In genomic region chr19:38376576-38376975, GRCh38 we compare ENCODE assay signal across 13 cellular contexts. TPM values are rescaled to one million over a fixed set of nuclear protein-coding genes. Genes with fewer than 3 reads are reported as not detected.
DNase-seq lines count a peak whose midpoint lies in the region; ATAC-seq and TF ChIP-seq lines count a peak whose summit lies in the region.
"Had no signal": no experiment of that assay in that cellular context is flagged by ENCODE, and none has a peak within 500 bp of the region (broad histone marks: within the 10 kb centered on the region; RNA-seq: fewer than 3 reads in every experiment).

No MANE protein-coding gene starts in this region.

- H3K4me1 ChIP-seq in BLaER1, result peaks cover 22% of the 10 kb centered on the region
- H3K4me1 ChIP-seq in H9 (ENCODE audit: insufficient read depth, low read length), result no peaks in the 10 kb centered on the region

- H3K4me3 Mint-ChIP-seq in H9, result peak overlapping the region; percentile 40 to 99
- peak overlapping the region; percentile 99 for H3K4me3 Mint-ChIP-seq in activated naive CD8-positive, alpha-beta T cell treated with anti-CD3 and anti-CD28 coated beads, Interleukin-2, amount 10 ng/mL, durations not matched to agents 7 days and 5 days
- H3K4me3 Mint-ChIP-seq in natural killer cell treated with Interleukin-12 subunit alpha and Interleukin-12 subunit beta and Interleukin-15 and Interleukin-18, amount 100 ng/mL, for 72 hours, result peak overlapping the region; percentile 99

- no peak overlapping the region for H2BK15ac ChIP-seq in H9 (ENCODE audit: low read depth, low read length)

- H3K27ac ChIP-seq in BLaER1, result no peak overlapping the region
- no peak overlapping the region for H3K27ac ChIP-seq in H9 (ENCODE audit: insufficient read length, low read depth, low read length)

- peaks cover 12% of the 10 kb centered on the region for H3K79me1 ChIP-seq in H9 (ENCODE audit: insufficient read depth, low read depth, low read length, poor library complexity, severe bottlenecking)

- H3K18ac ChIP-seq in H9 (ENCODE audit: insufficient read length, low read depth, low read length), result no peak overlapping the region

- peaks cover 11% of the 10 kb centered on the region for H3K27me3 Mint-ChIP-seq in H9 (ENCODE audit: low read depth)
- H3K27me3 Mint-ChIP-seq in activated naive CD8-positive, alpha-beta T cell treated with anti-CD3 and anti-CD28 coated beads, Interleukin-2, amount 10 ng/mL, durations not matched to agents 7 days and 5 days, result peaks cover 2% of the 10 kb centered on the region
- H3K27me3 Mint-ChIP-seq in natural killer cell treated with Interleukin-12 subunit alpha and Interleukin-12 subunit beta and Interleukin-15 and Interleukin-18, amount 100 ng/mL, for 72 hours, result no peaks in the 10 kb centered on the region

- no peak overlapping the region for H2AFZ ChIP-seq in H9 (ENCODE audit: low read length)

- DNase-seq in H9 (no peak), OCI-M2 (lab: John Stamatoyannopoulos, UW; ENCODE audit: unreplicated experiment) (no peak), NCI-H345 treated with DMSO at 0.1 percent for 48 hours (lab: John Stamatoyannopoulos, UW; ENCODE audit: unreplicated experiment) (no peak)
- no peak for DNase-seq in activated naive CD8-positive, alpha-beta T cell treated with anti-CD3 and anti-CD28 coated beads, Interleukin-2, amount 10 ng/mL, durations not matched to agents 7 days and 5 days
- no peak for DNase-seq in natural killer cell treated with Interleukin-12 subunit alpha and Interleukin-12 subunit beta and Interleukin-15 and Interleukin-18, amount 100 ng/mL, for 72 hours (ENCODE audit: low spot score)
- DNase-seq: brain microvascular endothelial cell; H7; NCI-H1105 treated with DMSO at 0.1 percent for 48 hours; stimulated activated CD4-positive, alpha-beta T cell treated with anti-CD3 and anti-CD28 coated beads, Interleukin-4, amount 100 ng/mL, for 24 hours had no signal

- peaks cover 63% of the 10 kb centered on the region for H4K20me1 ChIP-seq in BLaER1
- peaks cover 3% of the 10 kb centered on the region for H4K20me1 ChIP-seq in H9 (ENCODE audit: control insufficient read depth, insufficient read depth, insufficient read length)

- no peak overlapping the region for H4K8ac ChIP-seq in H9 (replicated peaks; ENCODE audit: insufficient read length, low read depth, low read length)

- peaks cover 14 to 18% of the 10 kb centered on the region in 2 experiments for H3K4me1 Mint-ChIP-seq in H9
- H3K4me1 Mint-ChIP-seq in activated naive CD8-positive, alpha-beta T cell treated with anti-CD3 and anti-CD28 coated beads, Interleukin-2, amount 10 ng/mL, durations not matched to agents 7 days and 5 days, result peaks cover 23% of the 10 kb centered on the region
- H3K4me1 Mint-ChIP-seq in natural killer cell treated with Interleukin-12 subunit alpha and Interleukin-12 subunit beta and Interleukin-15 and Interleukin-18, amount 100 ng/mL, for 72 hours (ENCODE audit: low read depth in 2 of 2), result peaks cover 30 to 34% of the 10 kb centered on the region in 2 donors

- H2BK120ac ChIP-seq in H9 (ENCODE audit: low read depth, low read length, poor library complexity, severe bottlenecking), result no peak overlapping the region

- H3K56ac ChIP-seq in H9 (ENCODE audit: insufficient read length, low read depth, low read length), result no peak overlapping the region

- no peak overlapping the region for H3K23ac ChIP-seq in H9 (ENCODE audit: insufficient read length, low read depth, low read length)

- peaks cover 12% of the 10 kb centered on the region for H3K23me2 ChIP-seq in H9 (ENCODE audit: insufficient read length, low read depth, low read length, poor library complexity, severe bottlenecking)

- no peaks in the 10 kb centered on the region for H3K27me3 ChIP-seq in BLaER1
- no peaks in the 10 kb centered on the region for H3K27me3 ChIP-seq in H9 (ENCODE audit: insufficient read depth, low read length)
- H3K27me3 ChIP-seq: brain microvascular endothelial cell had no signal

- H4K5ac ChIP-seq in H9 (ENCODE audit: insufficient read length, low read depth, low read length), result no peak overlapping the region

- no CpG with 5 or more reads among the region's 3 CpGs for WGBS in H9 (ENCODE audit: extremely low coverage, insufficient read length, low lambda C conversion rate)

- H3K4me2 ChIP-seq in BLaER1 (peak overlapping the region; percentile 99), H9 (ENCODE audit: insufficient read depth, insufficient read length, low read length) (no peak overlapping the region)

- H3K9ac ChIP-seq in BLaER1 (no peak overlapping the region), H9 (ENCODE audit: extremely low read depth, insufficient read length, low read length) (no peak overlapping the region)

- H3K14ac ChIP-seq in H9 (ENCODE audit: insufficient read depth, low read length), result no peak overlapping the region

- no peak for ATAC-seq in activated naive CD8-positive, alpha-beta T cell treated with anti-CD3 and anti-CD28 coated beads, Interleukin-2, amount 10 ng/mL, durations not matched to agents 7 days and 5 days (ENCODE audit: low read depth)
- no peak for ATAC-seq in natural killer cell treated with Interleukin-12 subunit alpha and Interleukin-12 subunit beta and Interleukin-15 and Interleukin-18, amount 100 ng/mL, for 72 hours
- ATAC-seq in HG03571 (IDR thresholded peaks at IDR 0.05; ENCODE audit: unreplicated experiment) (no peak), GM19324 (IDR thresholded peaks at IDR 0.05; ENCODE audit: low FRiP score, unreplicated experiment) (no peak)
- ATAC-seq: activated CD4-positive, CD25-positive, alpha-beta regulatory T cell treated with anti-CD3 and anti-CD28 coated beads, Interleukin-2, amount 50 U/mL, for 24 hours had no signal

- H3K4ac ChIP-seq in H9 (ENCODE audit: low read depth, low read length), result no peak overlapping the region

- POLR2A ChIA-PET in activated naive CD8-positive, alpha-beta T cell treated with anti-CD3 and anti-CD28 coated beads, Interleukin-2, amount 10 ng/mL, durations not matched to agents 7 days and 5 days (lab: Charles Lee), result interaction anchor here (1.1 kb wide), 1 partner anchor 11 kb away, joined by 5 read pairs; the partner anchor contains the start of gene GGN

- H2BK20ac ChIP-seq in H9 (ENCODE audit: low read depth, low read length, poor library complexity, severe bottlenecking), result no peak overlapping the region

- no peak overlapping the region for H4K91ac ChIP-seq in H9 (ENCODE audit: insufficient read length, low read depth, low read length)

- peaks cover 55% of the 10 kb centered on the region for H3K36me3 ChIP-seq in BLaER1

- no peak overlapping the region for H2BK12ac ChIP-seq in H9 (ENCODE audit: insufficient read length, low read depth, low read length)

- H2BK5ac ChIP-seq in H9 (ENCODE audit: insufficient read length, low read length), result no peak overlapping the region

- H2AK5ac ChIP-seq in H9 (ENCODE audit: insufficient read length, low read length), result no peak overlapping the region

- H3K9me3 ChIP-seq in BLaER1 (no peaks in the 10 kb centered on the region), H9 (ENCODE audit: control insufficient read depth, low read depth, low read length) (no peaks in the 10 kb centered on the region)

- no peak overlapping the region for H3K4me3 ChIP-seq in BLaER1

- no peak overlapping the region for H3T11ph ChIP-seq in H9 (ENCODE audit: low read length)

- H3K9me3 Mint-ChIP-seq in H9, result no peaks in the 10 kb centered on the region
- no peaks in the 10 kb centered on the region for H3K9me3 Mint-ChIP-seq in activated naive CD8-positive, alpha-beta T cell treated with anti-CD3 and anti-CD28 coated beads, Interleukin-2, amount 10 ng/mL, durations not matched to agents 7 days and 5 days
- H3K9me3 Mint-ChIP-seq in natural killer cell treated with Interleukin-12 subunit alpha and Interleukin-12 subunit beta and Interleukin-15 and Interleukin-18, amount 100 ng/mL, for 72 hours, result no peaks in the 10 kb centered on the region

- peaks cover 16% of the 10 kb centered on the region; the same call in 1 of the 2 replicates for H3K79me2 ChIP-seq in H9 (ENCODE audit: insufficient read depth, low read length)

- TF ChIP-seq CTCF in H9 (conservative IDR thresholded peaks at IDR 0.05), result no peak

- H3K27ac Mint-ChIP-seq in H9, result no peak overlapping the region
- H3K27ac Mint-ChIP-seq in activated naive CD8-positive, alpha-beta T cell treated with anti-CD3 and anti-CD28 coated beads, Interleukin-2, amount 10 ng/mL, durations not matched to agents 7 days and 5 days, result peak overlapping the region; percentile 37
- peak overlapping the region in 1 of 2 donors; percentile 79 for H3K27ac Mint-ChIP-seq in natural killer cell treated with Interleukin-12 subunit alpha and Interleukin-12 subunit beta and Interleukin-15 and Interleukin-18, amount 100 ng/mL, for 72 hours

- peaks cover 22 to 41% (median 32%) of the 10 kb centered on the region in 3 experiments; a peak in 6 of 7 replicates for H3K36me3 Mint-ChIP-seq in H9 (ENCODE audit: insufficient read depth in 1 of 3, low read depth in 3 of 3)
- peaks cover 24% of the 10 kb centered on the region for H3K36me3 Mint-ChIP-seq in activated naive CD8-positive, alpha-beta T cell treated with anti-CD3 and anti-CD28 coated beads, Interleukin-2, amount 10 ng/mL, durations not matched to agents 7 days and 5 days
- H3K36me3 Mint-ChIP-seq in natural killer cell treated with Interleukin-12 subunit alpha and Interleukin-12 subunit beta and Interleukin-15 and Interleukin-18, amount 100 ng/mL, for 72 hours, result peaks cover 12% of the 10 kb centered on the region

RNA-seq across cellular contexts. Expression of gene PSMD8, which starts 2.2 kb away (rescaled TPM):
- total RNA-seq in H9 (2021), result 185 and 189 TPM in 2 replicates
- 100 to 1,000 TPM; 127 to 131 TPM for total RNA-seq in activated naive CD8-positive, alpha-beta T cell treated with anti-CD3 and anti-CD28 coated beads, Interleukin-2, amount 10 ng/mL, durations not matched to agents 7 days and 5 days
- total RNA-seq in natural killer cell treated with Interleukin-12 subunit alpha and Interleukin-12 subunit beta and Interleukin-15 and Interleukin-18, amount 100 ng/mL, for 72 hours, result 100 to 1,000 TPM; 133 to 252 TPM

RNA-seq across cellular contexts. Expression of gene GGN, which starts 11.3 kb away (rescaled TPM):
- 1.5 and 2.4 TPM in 2 replicates for total RNA-seq in H9 (2021)
- total RNA-seq in activated naive CD8-positive, alpha-beta T cell treated with anti-CD3 and anti-CD28 coated beads, Interleukin-2, amount 10 ng/mL, durations not matched to agents 7 days and 5 days, result not detected
- total RNA-seq in natural killer cell treated with Interleukin-12 subunit alpha and Interleukin-12 subunit beta and Interleukin-15 and Interleukin-18, amount 100 ng/mL, for 72 hours, result under 1 TPM in 1 of 2 donors, not detected in 1; 0.24 TPM

RNA-seq across cellular contexts. Expression of gene SPRED3, which starts 11.9 kb away (rescaled TPM):
- 11.5 and 16.4 TPM in 2 replicates for total RNA-seq in H9 (2021)
- 1 to 10 TPM; 1.8 to 2.6 TPM for total RNA-seq in activated naive CD8-positive, alpha-beta T cell treated with anti-CD3 and anti-CD28 coated beads, Interleukin-2, amount 10 ng/mL, durations not matched to agents 7 days and 5 days
- 1 to 10 TPM; 2.5 to 4.6 TPM for total RNA-seq in natural killer cell treated with Interleukin-12 subunit alpha and Interleukin-12 subunit beta and Interleukin-15 and Interleukin-18, amount 100 ng/mL, for 72 hours

RNA-seq across cellular contexts. Expression of gene FAM98C, which starts 26.3 kb away (rescaled TPM):
- 15.0 and 16.4 TPM in 2 replicates for total RNA-seq in H9 (2021)
- 10 to 100 TPM; 32.5 to 37.7 TPM for total RNA-seq in activated naive CD8-positive, alpha-beta T cell treated with anti-CD3 and anti-CD28 coated beads, Interleukin-2, amount 10 ng/mL, durations not matched to agents 7 days and 5 days
- 10 to 100 TPM; 21.8 to 25.8 TPM for total RNA-seq in natural killer cell treated with Interleukin-12 subunit alpha and Interleukin-12 subunit beta and Interleukin-15 and Interleukin-18, amount 100 ng/mL, for 72 hours

RNA-seq across cellular contexts. Expression of gene CATSPERG, which starts 40.9 kb away (rescaled TPM):
- 3.0 and 3.7 TPM in 2 replicates for total RNA-seq in H9 (2021)
- 10 to 100 TPM; 11.9 to 12.4 TPM for total RNA-seq in activated naive CD8-positive, alpha-beta T cell treated with anti-CD3 and anti-CD28 coated beads, Interleukin-2, amount 10 ng/mL, durations not matched to agents 7 days and 5 days
- 1 to 10 TPM; 6.1 to 9.4 TPM for total RNA-seq in natural killer cell treated with Interleukin-12 subunit alpha and Interleukin-12 subunit beta and Interleukin-15 and Interleukin-18, amount 100 ng/mL, for 72 hours
